24 cellular contexts compared by ENCODE assay signal in genomic region chr9:69357030-69357853, GRCh38. TPM values are rescaled to one million over a fixed set of nuclear protein-coding genes. Genes with fewer than 3 reads are reported as not detected.
DNase-seq lines count a peak whose midpoint lies in the region; ATAC-seq, FAIRE-seq and TF ChIP-seq lines count a peak whose summit lies in the region.
"Had no signal": no experiment of that assay in that cellular context is flagged by ENCODE, and none has a peak within 500 bp of the region (broad histone marks: within the 10 kb centered on the region; RNA-seq: fewer than 3 reads in every experiment).

No MANE protein-coding gene starts in this region.

- CTCF ChIA-PET in H1 (lab: Charles Lee; ENCODE audit: partially characterized antibody) = no interaction called here

- H3K9me3 ChIP-seq in H1 (ENCODE audit: insufficient read depth in 2 of 2, low read depth in 1 of 2, low read length in 1 of 2) = no peaks in the 10 kb centered on the region
- H3K9me3 ChIP-seq in left lung = no peaks in the 10 kb centered on the region
- H3K9me3 ChIP-seq in gastrocnemius medialis = no peaks in the 10 kb centered on the region
- H3K9me3 ChIP-seq: upper lobe of left lung had no signal

- no peak for TF ChIP-seq POLR2A in H1 (IDR thresholded peaks at IDR 0.05; ENCODE audit: control extremely low read depth in 1 of 2, low read depth in 2 of 2, low read length in 2 of 2)
- TF ChIP-seq POLR2A in gastrocnemius medialis (IDR thresholded peaks at IDR 0.05) = no peak

- H3K18ac ChIP-seq in H1 (ENCODE audit: extremely low read depth, low read length) = no peak overlapping the region

- no peak overlapping the region for H2BK15ac ChIP-seq in H1 (ENCODE audit: low read length)

- POLR2A ChIA-PET in H1 (lab: Charles Lee; ENCODE audit: partially characterized antibody) = interaction anchor here (1.0 to 1.4 kb wide), 2 partner anchors 13 to 33 kb away, joined by 5 to 6 read pairs; partner anchors contain the start of gene ENTREP1

- no peak overlapping the region for H2BK120ac ChIP-seq in H1 (replicated peaks; ENCODE audit: low read depth, low read length)

- no peak overlapping the region for H3K4ac ChIP-seq in H1 (replicated peaks; ENCODE audit: insufficient read length, low read depth, low read length)

- DNase-seq in Ammon's horn (ENCODE audit: low spot score) (peak; percentile 34), H1 (ENCODE audit: low read depth in 1 of 2, low spot score in 2 of 2) (no peak), left lung (no peak), gastrocnemius medialis (peak in 1 of 2 donors; percentile 25), dermis blood vessel endothelial cell (no peak)
- DNase-seq in activated CD4-positive, alpha-beta T cell treated with anti-CD3 and anti-CD28 coated beads for 1 hour = no peak
- no peak for DNase-seq in activated CD8-positive, alpha-beta memory T cell treated with anti-CD3 and anti-CD28 coated beads, Interleukin-2, amount 50 U/mL, for 48 hours
- DNase-seq: activated CD4-positive, alpha-beta T cell treated with anti-CD3 and anti-CD28 coated beads, Interleukin-2, amount 10 ng/mL, durations not matched to agents 24 days and 14 days; activated CD8-positive, alpha-beta memory T cell treated with anti-CD3 and anti-CD28 coated beads, Interleukin-2, amount 10 ng/mL, durations not matched to agents 7 days and 5 days; Calu3; HCEC 1CT; Kasumi-1; naive thymus-derived CD8-positive, alpha-beta T cell; NCI-H1092; NCI-H2029 treated with DMSO at 0.1 percent for 48 hours; RPMI8226; stimulated activated CD4-positive, alpha-beta T cell treated with anti-CD3 and anti-CD28 coated beads, Interleukin-1b, Interleukin-23, amount 100 ng/mL, for 48 hours; stimulated activated naive CD4-positive, alpha-beta T cell; SW 1271; upper lobe of left lung had no signal

- ATAC-seq in left lung (peak; percentile 88), gastrocnemius medialis (peak; percentile 46 to 77), GM19452 (IDR thresholded peaks at IDR 0.05; ENCODE audit: unreplicated experiment) (no peak)
- ATAC-seq: activated CD8-positive, alpha-beta memory T cell treated with anti-CD3 and anti-CD28 coated beads, Interleukin-2, amount 10 ng/mL, durations not matched to agents 7 days and 5 days; activated naive CD4-positive, alpha-beta T cell treated with anti-CD3 and anti-CD28 coated beads, Interleukin-2, amount 50 U/mL, for 72 hours; naive thymus-derived CD8-positive, alpha-beta T cell had no signal

- no peak for TF ChIP-seq RAD21 in H1 (IDR thresholded peaks at IDR 0.05 in 1 of 2, conservative IDR thresholded peaks at IDR 0.05 in 1 of 2; ENCODE audit: low read depth in 2 of 2, low read length in 2 of 2)

- in situ Hi-C loops in gastrocnemius medialis (cut with MboI; ENCODE audit: low sequenced_read_pairs in 4 of 4) = no loop called here

- H3K4me1 ChIP-seq in H1 (replicated peaks in 1 of 4; ENCODE audit: control insufficient read depth in 3 of 4, insufficient read depth in 4 of 4, low read length in 3 of 4) (no peaks in the 10 kb centered on the region), left lung (no peaks in the 10 kb centered on the region), gastrocnemius medialis (peaks cover 49 to 58% of the 10 kb centered on the region in 2 donors)

- no peak overlapping the region for H3K9ac ChIP-seq in H1 (replicated peaks in 1 of 4; ENCODE audit: extremely low read depth in 1 of 4, low read depth in 3 of 4, low read length in 3 of 4)

- no peaks in the 10 kb centered on the region; the same call in 1 of the 2 replicates for H3K23me2 ChIP-seq in H1 (ENCODE audit: low read depth, low read length)

- H3K23ac ChIP-seq in H1 (ENCODE audit: insufficient read length) = no peak overlapping the region

- H4K20me1 ChIP-seq in H1 (replicated peaks in 1 of 2; ENCODE audit: control insufficient read depth in 1 of 2, insufficient read depth in 2 of 2, low read length in 2 of 2) = no peaks in the 10 kb centered on the region

- no peak overlapping the region for H4K91ac ChIP-seq in H1 (replicated peaks; ENCODE audit: insufficient read length, low read length)

- peak overlapping the region; percentile 55; the same call in 1 of the 2 replicates for H2BK12ac ChIP-seq in H1 (ENCODE audit: low read depth, low read length)

- H3K79me1 ChIP-seq in H1 (ENCODE audit: low read depth, low read length) = no peaks in the 10 kb centered on the region

- intact Hi-C loops in left lung (cut with DNase I) (no loop called here), gastrocnemius medialis (cut with DNase I; ENCODE audit: low total_unique reads) (no loop called here)

- H3K36me3 ChIP-seq in H1 (ENCODE audit: control insufficient read depth in 2 of 4, insufficient read depth in 4 of 4, low read length in 3 of 4) = no peaks in the 10 kb centered on the region
- no peaks in the 10 kb centered on the region for H3K36me3 ChIP-seq in left lung
- no peaks in the 10 kb centered on the region for H3K36me3 ChIP-seq in gastrocnemius medialis
- H3K36me3 ChIP-seq: upper lobe of left lung had no signal

- no peaks in the 10 kb centered on the region for H3K79me2 ChIP-seq in H1 (ENCODE audit: control insufficient read depth in 1 of 2, insufficient read depth in 2 of 2, low read length in 2 of 2)

- H3K4me2 ChIP-seq in H1 (ENCODE audit: insufficient read depth in 1 of 2, low read depth in 2 of 2, low read length in 2 of 2) = no peak overlapping the region

- no peak overlapping the region for H3K4me3 ChIP-seq in H1 (ENCODE audit: extremely low read depth in 1 of 4, insufficient read depth in 2 of 4, low read depth in 3 of 4, low read length in 4 of 4)
- H3K4me3 ChIP-seq in left lung = no peak overlapping the region
- H3K4me3 ChIP-seq in gastrocnemius medialis = peak overlapping the region in 1 of 4 donors; percentile 16
- H3K4me3 ChIP-seq: upper lobe of left lung had no signal

- H4K5ac ChIP-seq in H1 (ENCODE audit: insufficient read length, low read depth, low read length) = no peak overlapping the region

- no peaks in the 10 kb centered on the region for H3K27me3 ChIP-seq in H1 (replicated peaks in 1 of 4; ENCODE audit: control insufficient read depth in 3 of 4, extremely low read depth in 1 of 4, insufficient read depth in 3 of 4, low read length in 3 of 4)
- no peaks in the 10 kb centered on the region for H3K27me3 ChIP-seq in left lung
- no peaks in the 10 kb centered on the region for H3K27me3 ChIP-seq in gastrocnemius medialis
- H3K27me3 ChIP-seq: upper lobe of left lung had no signal

- TF ChIP-seq EP300 in H1 (IDR thresholded peaks at IDR 0.05; ENCODE audit: borderline replicate concordance in 1 of 2, low read depth in 2 of 2, low read length in 2 of 2) = no peak

- no peak overlapping the region for H3K56ac ChIP-seq in H1 (replicated peaks; ENCODE audit: insufficient read length, low read depth, low read length)

- FAIRE-seq in H1 (lab: Jason Lieb, UNC) = no peak
- FAIRE-seq: A204.1, TTC549 had no signal

- no peak overlapping the region for H4K8ac ChIP-seq in H1 (ENCODE audit: extremely low read depth, insufficient read depth, low read length)

- H3K14ac ChIP-seq in H1 (ENCODE audit: insufficient read length) = no peak overlapping the region

- TF ChIP-seq CTCF in H1 (IDR thresholded peaks at IDR 0.05; ENCODE audit: control extremely low read depth in 1 of 3, insufficient read depth in 1 of 3, low read depth in 1 of 3, low read length in 3 of 3) (no peak), left lung (IDR thresholded peaks at IDR 0.05) (no peak), gastrocnemius medialis (IDR thresholded peaks at IDR 0.05 in 4 of 5, conservative IDR thresholded peaks at IDR 0.05 in 1 of 5) (no peak)

- H2BK5ac ChIP-seq in H1 (ENCODE audit: low read depth, low read length) = peak overlapping the region; percentile 48; the same call in 1 of the 2 replicates

- H3K27ac ChIP-seq in H1 (ENCODE audit: low read depth, low read length) = no peak overlapping the region
- H3K27ac ChIP-seq in left lung = no peak overlapping the region
- peak overlapping the region; percentile 62 to 81 (median 72) for H3K27ac ChIP-seq in gastrocnemius medialis

- H2BK20ac ChIP-seq in H1 (ENCODE audit: low read length) = no peak overlapping the region

- no peak overlapping the region for H2AFZ ChIP-seq in H1 (ENCODE audit: low read length)

- 0 out of 2 replicates have a peak overlapping the region, but pooled peaks have one; percentile 44 for H2AK5ac ChIP-seq in H1 (ENCODE audit: low read depth, low read length)

- 84% methylated on average over 5 of the region's 5 CpGs; no CpG with 5 or more reads in 1 of the 2 experiments for whole genome bisulfite sequencing in H1 (ENCODE audit: extremely low coverage in 1 of 2, insufficient coverage in 1 of 2, insufficient read length in 1 of 2, insufficient replicate concordance in 2 of 2, low coverage in 1 of 2, low lambda C conversion rate in 2 of 2, missing lambda C conversion rate in 1 of 2), 2 experiments

TF ChIP-seq in H1, 55 proteins besides CTCF, POLR2A, EP300 and RAD21 (continues in another document):
- TF ChIP-seq CTBP2 (IDR thresholded peaks at IDR 0.05; ENCODE audit: borderline replicate concordance, insufficient read depth, insufficient read length, low read length) = no peak
- no peak for TF ChIP-seq GTF2F1 (IDR thresholded peaks at IDR 0.05; ENCODE audit: borderline replicate concordance, low read depth, low read length)

RNA-seq across cellular contexts. Expression of gene ENTREP1, which starts 32.2 kb away (rescaled TPM):
- 22.8 and 25.0 TPM in 2 replicates for total RNA-seq in H1 (2021; fragmentation: NEBNext Ultra II Directional; extraction: Animal tissue kit (Norgen Biotek cat#: 25700))
- 14.8 and 15.3 TPM in 2 replicates for polyA plus RNA-seq in H1 (2011; rRNA removed)
- polyA plus RNA-seq in H1 (2011; cell fraction: cytosol; rRNA removed) = 13.0 TPM
- polyA plus RNA-seq in H1 (2011; cell fraction: nucleus; rRNA removed) = 64.5 TPM
- polyA plus RNA-seq in H1 (2012, experiment 1 of 2) = 12.3 to 17.8 TPM (median 15.6 TPM) in 4 replicates
- 9.5 TPM for polyA plus RNA-seq in H1 (2012, experiment 2 of 2)
- polyA plus RNA-seq in H1 (2013, experiment 1 of 2) = 40.5 TPM
- polyA plus RNA-seq in H1 (2013, experiment 2 of 2) = 39.5 TPM
- 15.9 and 17.4 TPM in 2 replicates for polyA minus RNA-seq in H1 (2011; rRNA and poly(A)+ RNA removed)
- polyA minus RNA-seq in H1 (2011; cell fraction: cytosol; rRNA and poly(A)+ RNA removed) = 7.4 TPM
- 23.6 TPM for polyA minus RNA-seq in H1 (2011; cell fraction: nucleus; rRNA and poly(A)+ RNA removed)
- total RNA-seq in left lung (10 to 100 TPM; 16.8 to 37.4 TPM), gastrocnemius medialis (10 to 100 TPM; 10.8 to 26.8 (median 17.1) TPM), dermis blood vessel endothelial cell (6.6 and 8.0 TPM in 2 replicates)
- total RNA-seq: activated CD4-positive, alpha-beta T cell treated with anti-CD3 and anti-CD28 coated beads, Interleukin-2, amount 10 ng/mL, durations not matched to agents 24 days and 14 days; activated CD8-positive, alpha-beta memory T cell treated with anti-CD3 and anti-CD28 coated beads, Interleukin-2, amount 10 ng/mL, durations not matched to agents 7 days and 5 days; activated naive CD4-positive, alpha-beta T cell treated with anti-CD3 and anti-CD28 coated beads, Interleukin-2, amount 50 U/mL, for 72 hours; naive thymus-derived CD8-positive, alpha-beta T cell had no signal
- polyA plus RNA-seq: naive thymus-derived CD8-positive, alpha-beta T cell had no signal

Comparison
In these comparisons a context has a peak if more than half of its experiments do, and no peak if none do; other contexts are left out.
1. H3K27ac ChIP-seq: peak in gastrocnemius medialis (4 of 4); none in H1 (single experiment) and left lung (0 of 2).